Comparison of ENCODE assay signal across 16 cellular contexts in genomic region chr22:41821449-41822030, GRCh38. TPM values are rescaled to one million over a fixed set of nuclear protein-coding genes. Genes with fewer than 3 reads are reported as not detected.
A peak's percentile ranks its signal among the peaks of the same experiment; 100 is the strongest.
DNase-seq lines count a peak whose midpoint lies in the region; ATAC-seq and TF ChIP-seq lines count a peak whose summit lies in the region.
"Had no signal": no experiment of that assay in that cellular context is flagged by ENCODE, and none has a peak within 500 bp of the region (broad histone marks: within the 10 kb centered on the region; RNA-seq: fewer than 3 reads in every experiment).

No MANE protein-coding gene starts in this region.

- CTCF ChIA-PET in CD8-positive, alpha-beta T cell (lab: Charles Lee) = interaction anchor here (1.1 to 3.8 kb wide), 11 partner anchors 12 to 124 kb away, joined by 3 to 44 read pairs (median 8); partner anchors contain the start of gene CCDC134
- CTCF ChIA-PET in activated CD4-positive, alpha-beta memory T cell treated with anti-CD3 and anti-CD28 coated beads, Interleukin-2, amount 10 ng/mL, durations not matched to agents 7 days and 5 days (lab: Charles Lee) = interaction anchor here (0.5 to 2.1 kb wide), 3 partner anchors 11 to 119 kb away, joined by 3 to 23 read pairs (median 10); partner anchors contain the start of gene SREBF2

- no peaks in the 10 kb centered on the region for H3K27me3 Mint-ChIP-seq in CD8-positive, alpha-beta T cell (ENCODE audit: low read depth)
- H3K27me3 Mint-ChIP-seq in activated CD4-positive, alpha-beta memory T cell treated with anti-CD3 and anti-CD28 coated beads, Interleukin-2, amount 10 ng/mL, durations not matched to agents 7 days and 5 days = no peaks in the 10 kb centered on the region
- H3K27me3 Mint-ChIP-seq in immature natural killer cell (ENCODE audit: low read depth in 3 of 3) = peaks cover 0 to 1% (median 1%) of the 10 kb centered on the region in 3 donors
- H3K27me3 Mint-ChIP-seq: IgD-negative memory B cell had no signal

- DNase-seq in CD8-positive, alpha-beta T cell = no peak
- DNase-seq in activated CD4-positive, alpha-beta memory T cell treated with anti-CD3 and anti-CD28 coated beads, Interleukin-2, amount 10 ng/mL, durations not matched to agents 7 days and 5 days = no peak
- DNase-seq in immature natural killer cell (no peak), G401 (ENCODE audit: low spot score) (no peak), OCI-M1 (lab: John Stamatoyannopoulos, UW) (no peak)
- no peak for DNase-seq in effector memory CD4-positive, alpha-beta T cell
- DNase-seq: amygdala, DMS79, foreskin fibroblast, NCI-H1048, NCI-H82, small intestine, transverse colon had no signal

- TF ChIP-seq CTCF in CD8-positive, alpha-beta T cell (IDR thresholded peaks at IDR 0.05) = no peak

- no peak overlapping the region for H3K9ac ChIP-seq in BLaER1

- H4K20me1 ChIP-seq in BLaER1 = peaks cover 11% of the 10 kb centered on the region; the same call in 1 of the 2 replicates

- H3K27ac ChIP-seq in BLaER1 = peak overlapping the region; percentile 35; the same call in 1 of the 2 replicates
- H3K27ac ChIP-seq in CD8-positive, alpha-beta T cell (ENCODE audit: low read depth, low read length) = no peak overlapping the region
- no peak overlapping the region for H3K27ac ChIP-seq in effector memory CD4-positive, alpha-beta T cell (ENCODE audit: insufficient read depth, low read length, poor library complexity, severe bottlenecking)
- H3K27ac ChIP-seq: transverse colon had no signal

- no peaks in the 10 kb centered on the region for H3K9me3 ChIP-seq in BLaER1
- no peaks in the 10 kb centered on the region for H3K9me3 ChIP-seq in CD8-positive, alpha-beta T cell (ENCODE audit: low read length)
- no peaks in the 10 kb centered on the region for H3K9me3 ChIP-seq in effector memory CD4-positive, alpha-beta T cell (ENCODE audit: control insufficient read depth, low read length)
- H3K9me3 ChIP-seq: BLaER1 treated with 17β-estradiol and CSF1 and Interleukin-3, amounts not matched to agents 10 nM and 100 nM; transverse colon had no signal

- intact Hi-C loops in CD8-positive, alpha-beta T cell (cut with DNase I, micrococcal nuclease) = loop anchor here (1.0 to 2.0 kb wide), 4 partner anchors 36 to 136 kb away; no protein-coding TSS in a partner anchor

- no peak overlapping the region for H3K4me3 ChIP-seq in BLaER1
- no peak overlapping the region for H3K4me3 ChIP-seq in CD8-positive, alpha-beta T cell (ENCODE audit: low read depth, low read length)
- H3K4me3 ChIP-seq in effector memory CD4-positive, alpha-beta T cell (ENCODE audit: insufficient read depth, low read depth, low read length, poor library complexity, severe bottlenecking) = no peak overlapping the region
- H3K4me3 ChIP-seq: BLaER1 treated with 17β-estradiol and CSF1 and Interleukin-3, amounts not matched to agents 10 nM and 100 nM; transverse colon had no signal

- in situ Hi-C loops in G401 (cut with HindIII; ENCODE audit: low sequenced_read_pairs) = no loop called here

- peak overlapping the region; percentile 26; the same call in 1 of the 2 replicates for H3K4me2 ChIP-seq in BLaER1

- H3K36me3 Mint-ChIP-seq in CD8-positive, alpha-beta T cell = peaks cover 70% of the 10 kb centered on the region
- peaks cover 43% of the 10 kb centered on the region for H3K36me3 Mint-ChIP-seq in activated CD4-positive, alpha-beta memory T cell treated with anti-CD3 and anti-CD28 coated beads, Interleukin-2, amount 10 ng/mL, durations not matched to agents 7 days and 5 days (ENCODE audit: low read depth)
- peaks cover 3 to 12% (median 3%) of the 10 kb centered on the region in 3 donors for H3K36me3 Mint-ChIP-seq in immature natural killer cell

- peaks cover 8% of the 10 kb centered on the region for H3K4me1 Mint-ChIP-seq in CD8-positive, alpha-beta T cell (ENCODE audit: low read depth)
- H3K4me1 Mint-ChIP-seq in activated CD4-positive, alpha-beta memory T cell treated with anti-CD3 and anti-CD28 coated beads, Interleukin-2, amount 10 ng/mL, durations not matched to agents 7 days and 5 days = peaks cover 15% of the 10 kb centered on the region
- H3K4me1 Mint-ChIP-seq in immature natural killer cell = peaks cover 6 to 8% of the 10 kb centered on the region in 2 donors

- no peaks in the 10 kb centered on the region for H3K27me3 ChIP-seq in BLaER1
- no peaks in the 10 kb centered on the region for H3K27me3 ChIP-seq in CD8-positive, alpha-beta T cell (ENCODE audit: insufficient read depth, low read length)
- H3K27me3 ChIP-seq in effector memory CD4-positive, alpha-beta T cell (replicated peaks; ENCODE audit: control insufficient read depth, insufficient read depth, low read length, poor library complexity, severe bottlenecking) = no peaks in the 10 kb centered on the region
- H3K27me3 ChIP-seq: BLaER1 treated with 17β-estradiol and CSF1 and Interleukin-3, amounts not matched to agents 10 nM and 100 nM; transverse colon had no signal

- ATAC-seq in CD8-positive, alpha-beta T cell = no peak

- no peak overlapping the region for H3K4me3 Mint-ChIP-seq in CD8-positive, alpha-beta T cell
- H3K4me3 Mint-ChIP-seq in activated CD4-positive, alpha-beta memory T cell treated with anti-CD3 and anti-CD28 coated beads, Interleukin-2, amount 10 ng/mL, durations not matched to agents 7 days and 5 days = no peak overlapping the region
- no peak overlapping the region for H3K4me3 Mint-ChIP-seq in immature natural killer cell
- H3K4me3 Mint-ChIP-seq: IgD-negative memory B cell had no signal

- peaks cover 61% of the 10 kb centered on the region for H3K36me3 ChIP-seq in BLaER1
- no peaks in the 10 kb centered on the region for H3K36me3 ChIP-seq in CD8-positive, alpha-beta T cell (ENCODE audit: insufficient read depth, low read length)
- peaks cover 7% of the 10 kb centered on the region for H3K36me3 ChIP-seq in effector memory CD4-positive, alpha-beta T cell (ENCODE audit: control insufficient read depth, insufficient read depth, low read length)
- H3K36me3 ChIP-seq: transverse colon had no signal

- peak overlapping the region; percentile 65 for H3K27ac Mint-ChIP-seq in CD8-positive, alpha-beta T cell
- H3K27ac Mint-ChIP-seq in activated CD4-positive, alpha-beta memory T cell treated with anti-CD3 and anti-CD28 coated beads, Interleukin-2, amount 10 ng/mL, durations not matched to agents 7 days and 5 days = peak overlapping the region; percentile 27
- peak overlapping the region in 5 of 6 donors; percentile 9 to 89 (median 30) for H3K27ac Mint-ChIP-seq in immature natural killer cell

- H3K9me3 Mint-ChIP-seq in CD8-positive, alpha-beta T cell = no peaks in the 10 kb centered on the region
- no peaks in the 10 kb centered on the region for H3K9me3 Mint-ChIP-seq in activated CD4-positive, alpha-beta memory T cell treated with anti-CD3 and anti-CD28 coated beads, Interleukin-2, amount 10 ng/mL, durations not matched to agents 7 days and 5 days
- H3K9me3 Mint-ChIP-seq in immature natural killer cell = no peaks in the 10 kb centered on the region
- H3K9me3 Mint-ChIP-seq: IgD-negative memory B cell had no signal

- POLR2A ChIA-PET in CD8-positive, alpha-beta T cell (lab: Charles Lee) = interaction anchor here (1.5 to 2.2 kb wide), 3 partner anchors 11 to 119 kb away, joined by 3 to 7 read pairs (median 7); partner anchors contain the start of gene SREBF2
- POLR2A ChIA-PET in activated CD4-positive, alpha-beta memory T cell treated with anti-CD3 and anti-CD28 coated beads, Interleukin-2, amount 10 ng/mL, durations not matched to agents 7 days and 5 days (lab: Charles Lee) = interaction anchor here (1.3 to 2.8 kb wide), 5 partner anchors 11 to 119 kb away, joined by 3 to 14 read pairs (median 6); partner anchors contain the start of genes CCDC134 and SREBF2

- peaks cover 42% of the 10 kb centered on the region for H3K4me1 ChIP-seq in BLaER1
- no peaks in the 10 kb centered on the region for H3K4me1 ChIP-seq in CD8-positive, alpha-beta T cell (ENCODE audit: insufficient read depth, low read length)
- peaks cover 2% of the 10 kb centered on the region for H3K4me1 ChIP-seq in effector memory CD4-positive, alpha-beta T cell (ENCODE audit: control insufficient read depth, insufficient read depth, low read length, poor library complexity, severe bottlenecking)

RNA-seq across cellular contexts. Expression of gene SREBF2, which starts 11.4 kb away (rescaled TPM):
- 100 to 1,000 TPM; 109 to 122 TPM for total RNA-seq in CD8-positive, alpha-beta T cell
- total RNA-seq in activated CD4-positive, alpha-beta memory T cell treated with anti-CD3 and anti-CD28 coated beads, Interleukin-2, amount 10 ng/mL, durations not matched to agents 7 days and 5 days = 100 to 1,000 TPM; 150 to 157 TPM
- polyA plus RNA-seq in immature natural killer cell = 10 to 100 TPM; 16.9 to 40.3 (median 22.9) TPM
- 31.1 and 37.4 TPM in 2 replicates for total RNA-seq in G401 (2014; rRNA removed; shearing (Covaris generic))

RNA-seq across cellular contexts. Expression of gene CCDC134, which starts 21.1 kb away (rescaled TPM):
- total RNA-seq in CD8-positive, alpha-beta T cell = 10 to 100 TPM; 19.1 to 22.5 TPM
- 10 to 100 TPM; 17.9 to 20.3 TPM for total RNA-seq in activated CD4-positive, alpha-beta memory T cell treated with anti-CD3 and anti-CD28 coated beads, Interleukin-2, amount 10 ng/mL, durations not matched to agents 7 days and 5 days
- 1 to 10 TPM; 1.8 to 6.6 (median 4.2) TPM for polyA plus RNA-seq in immature natural killer cell
- total RNA-seq in G401 (2014; rRNA removed; shearing (Covaris generic)) = 10.0 and 10.8 TPM in 2 replicates
